29 cellular contexts compared by ENCODE assay signal in the genomic region with DNA sequence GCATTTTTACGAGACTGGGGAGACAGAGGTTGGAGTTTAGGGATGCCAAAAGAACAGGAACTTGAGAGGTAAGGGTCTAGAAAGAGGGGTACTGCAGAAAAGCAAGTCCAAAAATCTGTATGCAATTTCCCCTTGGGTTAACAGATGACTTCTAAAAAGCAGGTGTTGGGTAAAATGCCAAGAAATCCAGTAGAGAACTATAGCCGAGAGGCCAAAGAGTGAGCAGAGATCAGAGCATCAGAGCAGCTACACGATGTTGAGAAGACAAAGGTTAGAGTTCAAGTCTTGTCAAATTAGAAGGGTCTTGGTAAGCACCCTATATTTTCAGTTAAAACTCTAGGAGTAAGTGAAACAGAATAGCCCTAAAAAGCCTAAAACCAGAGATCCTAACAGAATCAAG.
DNase-seq lines count a peak whose midpoint lies in the region; ATAC-seq, FAIRE-seq and TF ChIP-seq lines count a peak whose summit lies in the region.
"Had no signal": no experiment of that assay in that cellular context is flagged by ENCODE, and none has a peak within 500 bp of the region (broad histone marks: within the 10 kb centered on the region; RNA-seq: fewer than 3 reads in every experiment).

No MANE protein-coding gene starts in this region.

- ATAC-seq in stimulated activated memory B cell treated with anti-CD40 and anti-IgM and Interleukin-4, amounts not matched to agents 10 μg/mL and 1 μg/mL and 100 μg/mL, for 72 hours, result no peak
- ATAC-seq in GM18498 (IDR thresholded peaks at IDR 0.05; ENCODE audit: unreplicated experiment), result no peak
- ATAC-seq: activated T-cell treated with anti-CD3 and anti-CD28 coated beads, Interleukin-2, amount 50 U/mL, for 4 hours; left ventricle myocardium superior; natural killer cell treated with Interleukin-12 subunit alpha and Interleukin-12 subunit beta and Interleukin-15 and Interleukin-18, amount 100 ng/mL, for 72 hours; SK-N-SH treated with all-trans-retinoic acid at 6 μM for 48 hours; upper lobe of right lung had no signal

- peaks cover 15% of the 10 kb centered on the region for H3K4me1 ChIP-seq in OCI-LY3 (ENCODE audit: low read length)

- H3K27ac Mint-ChIP-seq in dendritic cell treated with granulocyte-macrophage colony-stimulating factor and Interleukin-4, amounts not matched to agents 40 ng/mL and 50 ng/mL, for 4 days, result peak overlapping the region; percentile 15
- peak overlapping the region; percentile 70 for H3K27ac Mint-ChIP-seq in stimulated activated memory B cell treated with anti-CD40 and anti-IgM and Interleukin-4, amounts not matched to agents 10 μg/mL and 1 μg/mL and 100 μg/mL, for 72 hours
- H3K27ac Mint-ChIP-seq: activated CD4-positive, alpha-beta T cell treated with anti-CD3 and anti-CD28 coated beads, Interleukin-2, amount 10 ng/mL, durations not matched to agents 24 days and 14 days had no signal

- DNase-seq in GM18507 (ENCODE audit: extremely low spot score, insufficient read length, low read depth) (no peak), T-helper 1 cell (no peak), SHP77 (lab: John Stamatoyannopoulos, UW) (no peak)
- DNase-seq: activated CD4-positive, alpha-beta T cell treated with anti-CD3 and anti-CD28 coated beads, Interleukin-2, amount 10 ng/mL, durations not matched to agents 24 days and 14 days; activated naive CD4-positive, alpha-beta T cell treated with Interleukin-2 at 50 U/mL for 16 hours; activated T-cell treated with anti-CD3 and anti-CD28 coated beads, Interleukin-2, amount 50 U/mL, for 4 hours; brain microvascular endothelial cell; C1 segment of cervical spinal cord; Caco-2; effector CD8-positive, alpha-beta T cell; glutamatergic neuron; H9; left ventricle myocardium superior; midbrain; NCI-H2029; NCI-H774; small intestine; stimulated activated CD4-positive, alpha-beta T cell treated with anti-CD3 and anti-CD28 coated beads, Interleukin-1b, Interleukin-23, amount 100 ng/mL, for 48 hours; stimulated activated CD8-positive, alpha-beta memory T cell treated with anti-CD3 and anti-CD28 coated beads, Interleukin-4, amount 100 ng/mL, for 48 hours; T-helper 9 cell; upper lobe of right lung; WERI-Rb-1 had no signal

- no peaks in the 10 kb centered on the region for H3K27me3 Mint-ChIP-seq in dendritic cell treated with granulocyte-macrophage colony-stimulating factor and Interleukin-4, amounts not matched to agents 40 ng/mL and 50 ng/mL, for 4 days
- no peaks in the 10 kb centered on the region for H3K27me3 Mint-ChIP-seq in stimulated activated memory B cell treated with anti-CD40 and anti-IgM and Interleukin-4, amounts not matched to agents 10 μg/mL and 1 μg/mL and 100 μg/mL, for 72 hours
- H3K27me3 Mint-ChIP-seq: activated CD4-positive, alpha-beta T cell treated with anti-CD3 and anti-CD28 coated beads, Interleukin-2, amount 10 ng/mL, durations not matched to agents 24 days and 14 days; natural killer cell treated with Interleukin-12 subunit alpha and Interleukin-12 subunit beta and Interleukin-15 and Interleukin-18, amount 100 ng/mL, for 72 hours had no signal

- H3K4me1 Mint-ChIP-seq in dendritic cell treated with granulocyte-macrophage colony-stimulating factor and Interleukin-4, amounts not matched to agents 40 ng/mL and 50 ng/mL, for 4 days (ENCODE audit: low read depth), result peaks cover 19% of the 10 kb centered on the region
- peaks cover 38% of the 10 kb centered on the region for H3K4me1 Mint-ChIP-seq in stimulated activated memory B cell treated with anti-CD40 and anti-IgM and Interleukin-4, amounts not matched to agents 10 μg/mL and 1 μg/mL and 100 μg/mL, for 72 hours
- H3K4me1 Mint-ChIP-seq: activated CD4-positive, alpha-beta T cell treated with anti-CD3 and anti-CD28 coated beads, Interleukin-2, amount 10 ng/mL, durations not matched to agents 24 days and 14 days had no signal

- H3K9me3 Mint-ChIP-seq in dendritic cell treated with granulocyte-macrophage colony-stimulating factor and Interleukin-4, amounts not matched to agents 40 ng/mL and 50 ng/mL, for 4 days, result no peaks in the 10 kb centered on the region
- H3K9me3 Mint-ChIP-seq in stimulated activated memory B cell treated with anti-CD40 and anti-IgM and Interleukin-4, amounts not matched to agents 10 μg/mL and 1 μg/mL and 100 μg/mL, for 72 hours, result no peaks in the 10 kb centered on the region
- H3K9me3 Mint-ChIP-seq: activated CD4-positive, alpha-beta T cell treated with anti-CD3 and anti-CD28 coated beads, Interleukin-2, amount 10 ng/mL, durations not matched to agents 24 days and 14 days; activated T-cell treated with anti-CD3 and anti-CD28 coated beads, Interleukin-2, amount 50 U/mL, for 4 hours; natural killer cell treated with Interleukin-12 subunit alpha and Interleukin-12 subunit beta and Interleukin-15 and Interleukin-18, amount 100 ng/mL, for 72 hours had no signal

- peak; percentile 31 for FAIRE-seq in GM18507 (lab: Jason Lieb, UNC)
- FAIRE-seq: islet of Langerhans, small intestine had no signal

- H3K4me2 ChIP-seq in OCI-LY3 (ENCODE audit: low read length), result peak overlapping the region; percentile 27

- H3K4me3 Mint-ChIP-seq in dendritic cell treated with granulocyte-macrophage colony-stimulating factor and Interleukin-4, amounts not matched to agents 40 ng/mL and 50 ng/mL, for 4 days, result no peak overlapping the region
- peak overlapping the region; percentile 38 for H3K4me3 Mint-ChIP-seq in stimulated activated memory B cell treated with anti-CD40 and anti-IgM and Interleukin-4, amounts not matched to agents 10 μg/mL and 1 μg/mL and 100 μg/mL, for 72 hours
- H3K4me3 Mint-ChIP-seq: activated CD4-positive, alpha-beta T cell treated with anti-CD3 and anti-CD28 coated beads, Interleukin-2, amount 10 ng/mL, durations not matched to agents 24 days and 14 days; activated T-cell treated with anti-CD3 and anti-CD28 coated beads, Interleukin-2, amount 50 U/mL, for 4 hours; H9; natural killer cell treated with Interleukin-12 subunit alpha and Interleukin-12 subunit beta and Interleukin-15 and Interleukin-18, amount 100 ng/mL, for 72 hours had no signal

- peaks cover 71% of the 10 kb centered on the region for H4K20me1 ChIP-seq in OCI-LY3 (ENCODE audit: insufficient read depth, low read length)

- peaks cover 40% of the 10 kb centered on the region for H3K36me3 ChIP-seq in OCI-LY3 (replicated peaks; ENCODE audit: low read depth, low read length)
- H3K36me3 ChIP-seq: brain microvascular endothelial cell, WERI-Rb-1 had no signal

- intact Hi-C loops in dendritic cell treated with granulocyte-macrophage colony-stimulating factor and Interleukin-4, amounts not matched to agents 40 ng/mL and 50 ng/mL, for 4 days (cut with micrococcal nuclease), result no loop called here

- no peaks in the 10 kb centered on the region for H3K27me3 ChIP-seq in OCI-LY3 (ENCODE audit: low read depth, low read length)
- H3K27me3 ChIP-seq: brain microvascular endothelial cell, upper lobe of right lung had no signal

- no peak for TF ChIP-seq CTCF in OCI-LY3 (IDR thresholded peaks at IDR 0.05; ENCODE audit: low read depth, low read length)

- H3K9me3 ChIP-seq in OCI-LY3 (ENCODE audit: insufficient read depth, low read length), result no peaks in the 10 kb centered on the region
- H3K9me3 ChIP-seq: upper lobe of right lung had no signal

- H3K27ac ChIP-seq in OCI-LY3 (ENCODE audit: low read length), result peak overlapping the region; percentile 3; the same call in 1 of the 2 replicates
- H3K27ac ChIP-seq: brain microvascular endothelial cell, upper lobe of right lung, WERI-Rb-1 had no signal

- no peak overlapping the region for H3K4me3 ChIP-seq in OCI-LY3 (ENCODE audit: low read length)
- H3K4me3 ChIP-seq: upper lobe of right lung had no signal

- peaks cover 83% of the 10 kb centered on the region for H3K79me2 ChIP-seq in OCI-LY3 (ENCODE audit: low read length)

- peaks cover 17% of the 10 kb centered on the region for H3K36me3 Mint-ChIP-seq in dendritic cell treated with granulocyte-macrophage colony-stimulating factor and Interleukin-4, amounts not matched to agents 40 ng/mL and 50 ng/mL, for 4 days (ENCODE audit: low read depth)
- peaks cover 36% of the 10 kb centered on the region for H3K36me3 Mint-ChIP-seq in stimulated activated memory B cell treated with anti-CD40 and anti-IgM and Interleukin-4, amounts not matched to agents 10 μg/mL and 1 μg/mL and 100 μg/mL, for 72 hours

- H2AFZ ChIP-seq in OCI-LY3 (ENCODE audit: low read depth, low read length), result no peak overlapping the region

- H3K9ac ChIP-seq in OCI-LY3 (ENCODE audit: low read length), result no peak overlapping the region
